Comparison of ENCODE assay signal across 18 cellular contexts in genomic region chr2:1858733-1859132, GRCh38.
"Had no signal": no experiment of that assay in that cellular context is flagged by ENCODE, and none has a peak within 500 bp of the region (broad histone marks: within the 10 kb centered on the region; RNA-seq: fewer than 3 reads in every experiment).

No MANE protein-coding gene starts in this region.

- H3K9me3 ChIP-seq: esophagus muscularis mucosa, gastroesophageal sphincter, heart left ventricle, left lung, lower lobe of right lung, mucosa of descending colon had no signal

- H3K4me3 ChIP-seq: coronary artery, dorsolateral prefrontal cortex, esophagus muscularis mucosa, gastroesophageal sphincter, heart left ventricle, hepatocyte, left lung, lower lobe of right lung, mucosa of descending colon had no signal

- DNase-seq: dermis blood vessel endothelial cell; effector CD4-positive, alpha-beta T cell; effector memory CD4-positive, alpha-beta T cell; foreskin keratinocyte; heart left ventricle; hypothalamus; immature natural killer cell; left cardiac atrium; left lung; left ventricle myocardium superior; lower lobe of right lung; mesenchymal stem cell; mucosa of descending colon had no signal

- H3K27ac ChIP-seq: coronary artery, esophagus muscularis mucosa, foreskin keratinocyte, gastroesophageal sphincter, heart left ventricle, hepatocyte, left lung, lower lobe of right lung had no signal

- ATAC-seq: foreskin keratinocyte, gastroesophageal sphincter, heart left ventricle, left cardiac atrium, left lung, left ventricle myocardium superior, lower lobe of right lung, mucosa of descending colon had no signal

- H3K4me1 ChIP-seq: foreskin keratinocyte, left lung, lower lobe of right lung had no signal
